ENCODE assay signal across 3 cellular contexts in the genomic region with DNA sequence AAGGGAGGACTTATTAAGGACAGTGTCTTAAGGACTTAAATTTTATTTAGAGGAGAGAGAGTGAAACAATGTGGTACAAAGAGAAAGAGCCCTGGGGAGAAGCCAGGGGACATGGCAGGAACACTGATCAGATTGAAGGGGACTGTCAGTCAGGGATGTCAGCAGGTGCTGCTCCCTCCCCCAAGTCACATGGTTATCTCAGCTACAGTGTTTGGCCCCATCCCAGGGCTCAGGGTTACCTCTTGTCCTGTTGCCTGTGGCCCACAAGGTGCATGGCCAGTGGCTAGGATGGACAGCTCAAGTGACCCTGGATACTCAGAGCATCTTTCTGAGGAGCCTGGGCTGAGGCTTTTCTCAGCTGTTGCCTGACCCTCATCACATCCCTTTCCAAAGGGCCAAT.
TF ChIP-seq lines count a peak whose summit lies in the region.

No MANE protein-coding gene starts in this region.

TF ChIP-seq in GM23338, 12 proteins besides CTCF, POLR2A, EP300 and RAD21 (continues in another document):
- no peak for TF ChIP-seq JUNB (IDR thresholded peaks at IDR 0.05; ENCODE audit: unreplicated experiment)
- no peak for TF ChIP-seq EZH2phosphoT487 (IDR thresholded peaks at IDR 0.05; ENCODE audit: unreplicated experiment)
- TF ChIP-seq CREB1 (CRISPR knock-in tag; IDR thresholded peaks at IDR 0.05; ENCODE audit: low read depth), result no peak
- no peak for TF ChIP-seq ZNF114 (CRISPR knock-in tag; IDR thresholded peaks at IDR 0.05)
- TF ChIP-seq EZH2 (IDR thresholded peaks at IDR 0.05; ENCODE audit: low read depth, unreplicated experiment), result no peak
- TF ChIP-seq, protein P1, sequence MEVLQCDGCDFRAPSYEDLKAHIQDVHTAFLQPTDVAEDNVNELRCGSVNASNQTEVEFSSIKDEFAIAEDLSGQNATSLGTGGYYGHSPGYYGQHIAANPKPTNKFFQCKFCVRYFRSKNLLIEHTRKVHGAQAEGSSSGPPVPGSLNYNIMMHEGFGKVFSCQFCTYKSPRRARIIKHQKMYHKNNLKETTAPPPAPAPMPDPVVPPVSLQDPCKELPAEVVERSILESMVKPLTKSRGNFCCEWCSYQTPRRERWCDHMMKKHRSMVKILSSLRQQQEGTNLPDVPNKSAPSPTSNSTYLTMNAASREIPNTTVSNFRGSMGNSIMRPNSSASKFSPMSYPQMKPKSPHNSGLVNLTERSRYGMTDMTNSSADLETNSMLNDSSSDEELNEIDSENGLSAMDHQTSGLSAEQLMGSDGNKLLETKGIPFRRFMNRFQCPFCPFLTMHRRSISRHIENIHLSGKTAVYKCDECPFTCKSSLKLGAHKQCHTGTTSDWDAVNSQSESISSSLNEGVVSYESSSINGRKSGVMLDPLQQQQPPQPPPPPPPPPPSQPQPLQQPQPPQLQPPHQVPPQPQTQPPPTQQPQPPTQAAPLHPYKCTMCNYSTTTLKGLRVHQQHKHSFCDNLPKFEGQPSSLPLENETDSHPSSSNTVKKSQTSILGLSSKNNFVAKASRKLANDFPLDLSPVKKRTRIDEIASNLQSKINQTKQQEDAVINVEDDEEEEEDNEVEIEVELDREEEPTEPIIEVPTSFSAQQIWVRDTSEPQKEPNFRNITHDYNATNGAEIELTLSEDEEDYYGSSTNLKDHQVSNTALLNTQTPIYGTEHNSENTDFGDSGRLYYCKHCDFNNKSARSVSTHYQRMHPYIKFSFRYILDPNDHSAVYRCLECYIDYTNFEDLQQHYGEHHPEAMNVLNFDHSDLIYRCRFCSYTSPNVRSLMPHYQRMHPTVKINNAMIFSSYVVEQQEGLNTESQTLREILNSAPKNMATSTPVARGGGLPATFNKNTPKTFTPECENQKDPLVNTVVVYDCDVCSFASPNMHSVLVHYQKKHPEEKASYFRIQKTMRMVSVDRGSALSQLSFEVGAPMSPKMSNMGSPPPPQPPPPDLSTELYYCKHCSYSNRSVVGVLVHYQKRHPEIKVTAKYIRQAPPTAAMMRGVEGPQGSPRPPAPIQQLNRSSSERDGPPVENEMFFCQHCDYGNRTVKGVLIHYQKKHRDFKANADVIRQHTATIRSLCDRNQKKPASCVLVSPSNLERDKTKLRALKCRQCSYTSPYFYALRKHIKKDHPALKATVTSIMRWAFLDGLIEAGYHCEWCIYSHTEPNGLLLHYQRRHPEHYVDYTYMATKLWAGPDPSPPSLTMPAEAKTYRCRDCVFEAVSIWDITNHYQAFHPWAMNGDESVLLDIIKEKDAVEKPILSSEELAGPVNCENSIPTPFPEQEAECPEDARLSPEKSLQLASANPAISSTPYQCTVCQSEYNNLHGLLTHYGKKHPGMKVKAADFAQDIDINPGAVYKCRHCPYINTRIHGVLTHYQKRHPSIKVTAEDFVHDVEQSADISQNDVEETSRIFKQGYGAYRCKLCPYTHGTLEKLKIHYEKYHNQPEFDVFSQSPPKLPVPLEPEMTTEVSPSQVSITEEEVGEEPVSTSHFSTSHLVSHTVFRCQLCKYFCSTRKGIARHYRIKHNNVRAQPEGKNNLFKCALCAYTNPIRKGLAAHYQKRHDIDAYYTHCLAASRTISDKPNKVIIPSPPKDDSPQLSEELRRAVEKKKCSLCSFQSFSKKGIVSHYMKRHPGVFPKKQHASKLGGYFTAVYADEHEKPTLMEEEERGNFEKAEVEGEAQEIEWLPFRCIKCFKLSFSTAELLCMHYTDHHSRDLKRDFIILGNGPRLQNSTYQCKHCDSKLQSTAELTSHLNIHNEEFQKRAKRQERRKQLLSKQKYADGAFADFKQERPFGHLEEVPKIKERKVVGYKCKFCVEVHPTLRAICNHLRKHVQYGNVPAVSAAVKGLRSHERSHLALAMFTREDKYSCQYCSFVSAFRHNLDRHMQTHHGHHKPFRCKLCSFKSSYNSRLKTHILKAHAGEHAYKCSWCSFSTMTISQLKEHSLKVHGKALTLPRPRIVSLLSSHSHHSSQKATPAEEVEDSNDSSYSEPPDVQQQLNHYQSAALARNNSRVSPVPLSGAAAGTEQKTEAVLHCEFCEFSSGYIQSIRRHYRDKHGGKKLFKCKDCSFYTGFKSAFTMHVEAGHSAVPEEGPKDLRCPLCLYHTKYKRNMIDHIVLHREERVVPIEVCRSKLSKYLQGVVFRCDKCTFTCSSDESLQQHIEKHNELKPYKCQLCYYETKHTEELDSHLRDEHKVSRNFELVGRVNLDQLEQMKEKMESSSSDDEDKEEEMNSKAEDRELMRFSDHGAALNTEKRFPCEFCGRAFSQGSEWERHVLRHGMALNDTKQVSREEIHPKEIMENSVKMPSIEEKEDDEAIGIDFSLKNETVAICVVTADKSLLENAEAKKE (CRISPR knock-in tag; IDR thresholded peaks at IDR 0.05), result no peak
- no peak for TF ChIP-seq STAT1 (IDR thresholded peaks at IDR 0.05; ENCODE audit: unreplicated experiment)
- no peak for TF ChIP-seq POLR2AphosphoS5 (IDR thresholded peaks at IDR 0.05; ENCODE audit: low read depth)

TF ChIP-seq in K562, 482 proteins besides CTCF, POLR2A, EP300 and RAD21:
- no peak for TF ChIP-seq MXI1 (IDR thresholded peaks at IDR 0.05; ENCODE audit: low read depth, low read length)
- TF ChIP-seq, protein P2, sequence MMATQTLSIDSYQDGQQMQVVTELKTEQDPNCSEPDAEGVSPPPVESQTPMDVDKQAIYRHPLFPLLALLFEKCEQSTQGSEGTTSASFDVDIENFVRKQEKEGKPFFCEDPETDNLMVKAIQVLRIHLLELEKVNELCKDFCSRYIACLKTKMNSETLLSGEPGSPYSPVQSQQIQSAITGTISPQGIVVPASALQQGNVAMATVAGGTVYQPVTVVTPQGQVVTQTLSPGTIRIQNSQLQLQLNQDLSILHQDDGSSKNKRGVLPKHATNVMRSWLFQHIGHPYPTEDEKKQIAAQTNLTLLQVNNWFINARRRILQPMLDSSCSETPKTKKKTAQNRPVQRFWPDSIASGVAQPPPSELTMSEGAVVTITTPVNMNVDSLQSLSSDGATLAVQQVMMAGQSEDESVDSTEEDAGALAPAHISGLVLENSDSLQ (IDR thresholded peaks at IDR 0.05), result peak; percentile 14; the same call in 1 of the 2 replicates
- no peak for TF ChIP-seq POLR2AphosphoS5 (IDR thresholded peaks at IDR 0.05; ENCODE audit: control insufficient read depth, insufficient read depth, low read depth, low read length)
- TF ChIP-seq, protein P3, sequence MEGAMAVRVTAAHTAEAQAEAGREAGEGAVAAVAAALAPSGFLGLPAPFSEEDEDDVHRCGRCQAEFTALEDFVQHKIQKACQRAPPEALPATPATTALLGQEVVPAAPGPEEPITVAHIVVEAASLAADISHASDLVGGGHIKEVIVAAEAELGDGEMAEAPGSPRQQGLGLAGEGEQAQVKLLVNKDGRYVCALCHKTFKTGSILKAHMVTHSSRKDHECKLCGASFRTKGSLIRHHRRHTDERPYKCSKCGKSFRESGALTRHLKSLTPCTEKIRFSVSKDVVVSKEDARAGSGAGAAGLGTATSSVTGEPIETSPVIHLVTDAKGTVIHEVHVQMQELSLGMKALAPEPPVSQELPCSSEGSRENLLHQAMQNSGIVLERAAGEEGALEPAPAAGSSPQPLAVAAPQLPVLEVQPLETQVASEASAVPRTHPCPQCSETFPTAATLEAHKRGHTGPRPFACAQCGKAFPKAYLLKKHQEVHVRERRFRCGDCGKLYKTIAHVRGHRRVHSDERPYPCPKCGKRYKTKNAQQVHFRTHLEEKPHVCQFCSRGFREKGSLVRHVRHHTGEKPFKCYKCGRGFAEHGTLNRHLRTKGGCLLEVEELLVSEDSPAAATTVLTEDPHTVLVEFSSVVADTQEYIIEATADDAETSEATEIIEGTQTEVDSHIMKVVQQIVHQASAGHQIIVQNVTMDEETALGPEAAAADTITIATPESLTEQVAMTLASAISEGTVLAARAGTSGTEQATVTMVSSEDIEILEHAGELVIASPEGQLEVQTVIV (CRISPR knock-in tag; IDR thresholded peaks at IDR 0.05; ENCODE audit: borderline replicate concordance), result no peak
- TF ChIP-seq TEAD2 (tag; IDR thresholded peaks at IDR 0.05), result no peak
- TF ChIP-seq DACH1 (IDR thresholded peaks at IDR 0.05; ENCODE audit: partially characterized antibody), result no peak
- TF ChIP-seq ZKSCAN8 (CRISPR knock-in tag; IDR thresholded peaks at IDR 0.05), result no peak
- no peak for TF ChIP-seq ZNF143 (CRISPR knock-in tag; IDR thresholded peaks at IDR 0.05)
- TF ChIP-seq RBM34 (IDR thresholded peaks at IDR 0.05; ENCODE audit: borderline replicate concordance, insufficient read depth, low read length), result no peak
TF ChIP-seq in K562: peak in this region for 1.

TF ChIP-seq in H1, 55 proteins besides CTCF, POLR2A, EP300 and RAD21:
- TF ChIP-seq CTBP2 (IDR thresholded peaks at IDR 0.05; ENCODE audit: borderline replicate concordance, insufficient read depth, insufficient read length, low read length), result no peak
- TF ChIP-seq, protein P4, sequence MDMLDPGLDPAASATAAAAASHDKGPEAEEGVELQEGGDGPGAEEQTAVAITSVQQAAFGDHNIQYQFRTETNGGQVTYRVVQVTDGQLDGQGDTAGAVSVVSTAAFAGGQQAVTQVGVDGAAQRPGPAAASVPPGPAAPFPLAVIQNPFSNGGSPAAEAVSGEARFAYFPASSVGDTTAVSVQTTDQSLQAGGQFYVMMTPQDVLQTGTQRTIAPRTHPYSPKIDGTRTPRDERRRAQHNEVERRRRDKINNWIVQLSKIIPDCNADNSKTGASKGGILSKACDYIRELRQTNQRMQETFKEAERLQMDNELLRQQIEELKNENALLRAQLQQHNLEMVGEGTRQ (IDR thresholded peaks at IDR 0.05; ENCODE audit: low read length), result 0 out of 2 replicates have a peak, but pooled peaks have one; percentile 31
